8 cellular contexts compared by ENCODE assay signal in genomic region chr22:37259540-37260029, GRCh38. TPM values are rescaled to one million over a fixed set of nuclear protein-coding genes. Genes with fewer than 3 reads are reported as not detected.
A peak's percentile ranks its signal among the peaks of the same experiment; 100 is the strongest.
DNase-seq lines count a peak whose midpoint lies in the region; ATAC-seq lines count a peak whose summit lies in the region.

No MANE protein-coding gene starts in this region.

- peaks cover 12 to 18% of the 10 kb centered on the region in 2 donors for H3K4me1 Mint-ChIP-seq in immature natural killer cell

- peaks cover 1 to 11% (median 8%) of the 10 kb centered on the region in 3 donors for H3K27me3 Mint-ChIP-seq in immature natural killer cell (ENCODE audit: low read depth in 3 of 3)

- no peak overlapping the region for H3K27ac Mint-ChIP-seq in immature natural killer cell

- no peaks in the 10 kb centered on the region for H3K36me3 Mint-ChIP-seq in immature natural killer cell

- H3K9me3 Mint-ChIP-seq in immature natural killer cell, result peaks cover 0 to 2% (median 2%) of the 10 kb centered on the region in 6 donors

- no peak for ATAC-seq in GM21447 (IDR thresholded peaks at IDR 0.05; ENCODE audit: unreplicated experiment)
- ATAC-seq in GM21786 (IDR thresholded peaks at IDR 0.05; ENCODE audit: unreplicated experiment), result no peak

- DNase-seq in NCI-H1092 treated with DMSO at 0.1 percent for 48 hours (lab: John Stamatoyannopoulos, UW), result peak; percentile 16
- no peak for DNase-seq in NCI-H1092 (lab: John Stamatoyannopoulos, UW)
- DNase-seq in HS-27A (ENCODE audit: low read depth), result peak; percentile 11
- DNase-seq in amniotic epithelial cell (ENCODE audit: low read depth), result peak; percentile 56
- DNase-seq in medulla oblongata (ENCODE audit: extremely low spot score), result peak; percentile 42
- DNase-seq in immature natural killer cell, result no peak

- H3K4me3 Mint-ChIP-seq in immature natural killer cell, result peak overlapping the region in 1 of 5 donors; percentile 40

RNA-seq across cellular contexts. Expression of gene RAC2, which starts 15.5 kb away (rescaled TPM):
- polyA plus RNA-seq in immature natural killer cell, result 1,000 to 10,000 TPM in 2 of 3 donors, 100 to 1,000 TPM in 1; 962 to 1,843 (median 1,262) TPM

RNA-seq across cellular contexts. Expression of gene CYTH4, which starts 22.7 kb away (rescaled TPM):
- 10 to 100 TPM; 42.5 to 95.4 (median 54.1) TPM for polyA plus RNA-seq in immature natural killer cell

RNA-seq across cellular contexts. Expression of gene SSTR3, which starts 47.3 kb away (rescaled TPM):
- not detected for polyA plus RNA-seq in immature natural killer cell

Comparison
In these comparisons a context has a peak if more than half of its experiments do, and no peak if none do; other contexts are left out.
1. DNase-seq: peak in NCI-H1092 treated with DMSO at 0.1 percent for 48 hours (single experiment), HS-27A (single experiment), amniotic epithelial cell (single experiment) and medulla oblongata (single experiment); none in NCI-H1092 (single experiment) and immature natural killer cell (0 of 3).